15 cellular contexts compared by ENCODE assay signal in the genomic region with DNA sequence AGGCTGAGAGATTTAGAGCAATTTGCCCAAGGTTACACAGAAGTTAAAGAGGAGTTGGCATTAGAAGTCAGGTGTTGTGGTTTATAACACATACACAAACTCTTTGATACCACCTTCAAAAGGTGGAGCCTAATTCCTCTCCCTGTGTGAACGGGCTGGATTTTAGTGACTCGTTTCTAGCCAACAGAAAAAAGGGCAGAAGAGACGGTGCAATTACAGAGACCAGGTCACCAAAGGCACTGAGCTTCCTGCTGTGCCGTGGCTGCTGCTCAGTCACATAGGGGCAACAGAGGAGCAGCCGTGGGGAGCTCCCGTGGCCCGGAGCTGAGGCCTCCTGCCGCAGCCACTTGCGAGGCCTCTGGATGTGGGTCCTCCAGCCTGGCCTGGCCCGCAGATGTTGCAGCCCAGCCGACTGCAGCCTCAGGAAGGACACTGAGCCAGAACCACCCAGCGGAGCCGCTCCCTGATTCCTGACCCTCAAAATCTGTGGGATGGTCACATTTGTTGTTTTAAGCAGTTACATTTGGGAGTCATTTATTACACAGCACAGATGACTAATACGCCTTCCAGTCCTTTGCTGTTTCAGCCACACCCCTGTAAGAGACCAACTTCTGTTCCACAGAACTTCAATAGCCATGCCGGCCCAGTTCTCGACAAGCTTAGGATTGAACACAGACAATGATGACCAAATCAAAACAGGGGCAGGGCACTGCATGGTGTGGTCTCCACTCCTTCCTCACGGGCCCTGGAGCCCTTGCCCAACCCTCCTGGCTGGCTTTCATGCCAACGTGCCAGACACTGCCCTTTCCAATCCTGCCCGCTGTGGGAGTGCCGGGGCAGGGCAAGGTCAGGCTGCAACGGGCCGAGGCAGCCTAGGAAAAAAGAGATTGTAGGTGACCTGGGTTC. TPM values are rescaled to one million over a fixed set of nuclear protein-coding genes. Genes with fewer than 3 reads are reported as not detected.
DNase-seq lines count a peak whose midpoint lies in the region; ATAC-seq, FAIRE-seq and TF ChIP-seq lines count a peak whose summit lies in the region.
"Had no signal": no experiment of that assay in that cellular context is flagged by ENCODE, and none has a peak within 500 bp of the region (broad histone marks: within the 10 kb centered on the region; RNA-seq: fewer than 3 reads in every experiment).

No MANE protein-coding gene starts in this region.

- 33 to 65% (median 44%) methylated on average over 22 of the region's 22 CpGs for WGBS in small intestine, 3 donors

- H3K27ac ChIP-seq in Panc1 (ENCODE audit: low read length) (no peak overlapping the region), foreskin keratinocyte (no peak overlapping the region), small intestine (ENCODE audit: low read depth in 1 of 2, low read length in 1 of 2) (peak overlapping the region; percentile 77 to 78)
- H3K27ac ChIP-seq: 22Rv1, testis had no signal

- in situ Hi-C loops in Panc1 (cut with HindIII; ENCODE audit: low pct_unique_long_range_greater_than_20kb, low sequenced_read_pairs): no loop called here
- in situ Hi-C loops in G401 (cut with HindIII; ENCODE audit: low sequenced_read_pairs): no loop called here

- H3K9me3 ChIP-seq in Panc1 (ENCODE audit: control insufficient read depth, insufficient read depth, low read depth, low read length) (no peaks in the 10 kb centered on the region), small intestine (ENCODE audit: control insufficient read depth, low read depth) (no peaks in the 10 kb centered on the region)
- H3K9me3 ChIP-seq: SK-N-SH, testis had no signal

- TF ChIP-seq CTCF in Panc1 (IDR thresholded peaks at IDR 0.05) (no peak), foreskin keratinocyte (conservative IDR thresholded peaks at IDR 0.05) (no peak), GM10266 (IDR thresholded peaks at IDR 0.05; ENCODE audit: control insufficient read depth, insufficient read depth, low read depth, missing control alignments) (no peak)

- intact Hi-C loops in activated CD4-positive, alpha-beta T cell treated with anti-CD3 and anti-CD28 coated beads for 36 hours (cut with DNase I, micrococcal nuclease): loop anchor here in 1 of 2 experiments (5.0 kb wide), 1 partner anchor 280 kb away; no protein-coding TSS in a partner anchor
- intact Hi-C loops in Panc1 (cut with micrococcal nuclease; ENCODE audit: unreplicated experiment): no loop called here

- no peak for DNase-seq in activated CD4-positive, alpha-beta T cell treated with anti-CD3 and anti-CD28 coated beads for 36 hours
- DNase-seq in activated CD4-positive, alpha-beta T cell treated with anti-CD3 and anti-CD28 coated beads for 1 hour: no peak
- DNase-seq in Panc1 (ENCODE audit: low read depth, low spot score) (no peak), foreskin keratinocyte (peak in 1 of 2 donors; percentile 52), small intestine (peak; percentile 93), GM10266 (ENCODE audit: extremely low spot score) (no peak), G401 (ENCODE audit: low spot score) (no peak), NCI-H2107 treated with DMSO at 0.1 percent for 48 hours (lab: John Stamatoyannopoulos, UW; ENCODE audit: unreplicated experiment) (no peak)
- DNase-seq: activated CD4-positive, alpha-beta T cell treated with anti-CD3 and anti-CD28 coated beads for 48 hours; activated gamma-delta T cell treated with Interleukin-2 at 50 U/mL for 16 hours; NCI-H748 treated with DMSO at 0.1 percent for 48 hours; SK-N-SH; testis had no signal

- H3K27me3 ChIP-seq in Panc1 (ENCODE audit: control insufficient read depth, insufficient read depth, low read length): no peaks in the 10 kb centered on the region
- H3K27me3 ChIP-seq in foreskin keratinocyte: peaks cover 19% of the 10 kb centered on the region
- H3K27me3 ChIP-seq in small intestine (ENCODE audit: control insufficient read depth in 2 of 2, insufficient read depth in 2 of 2, low read length in 2 of 2): no peaks in the 10 kb centered on the region
- H3K27me3 ChIP-seq: testis had no signal

- FAIRE-seq in small intestine (lab: Jason Lieb, UNC): no peak

- no peak overlapping the region for H3K4me3 ChIP-seq in Panc1 (ENCODE audit: low read depth in 2 of 2, low read length in 2 of 2)
- no peak overlapping the region for H3K4me3 ChIP-seq in small intestine (ENCODE audit: low read depth in 1 of 2, low read length in 2 of 2)
- H3K4me3 ChIP-seq: testis had no signal

- POLR2A ChIA-PET in activated CD4-positive, alpha-beta T cell treated with anti-CD3 and anti-CD28 coated beads for 36 hours (lab: Charles Lee): no interaction called here
- POLR2A ChIA-PET in Panc1 (lab: Charles Lee): interaction anchor here (0.5 kb wide), 1 partner anchor 18 kb away, joined by 3 read pairs; no protein-coding TSS in a partner anchor

- H3K27ac Mint-ChIP-seq in activated CD4-positive, alpha-beta T cell treated with anti-CD3 and anti-CD28 coated beads for 36 hours: peak overlapping the region; percentile 29

- H3K36me3 ChIP-seq in Panc1 (ENCODE audit: control insufficient read depth, insufficient read depth, low read length) (no peaks in the 10 kb centered on the region), small intestine (ENCODE audit: control insufficient read depth in 2 of 2, insufficient read depth in 2 of 2, low read length in 2 of 2) (no peaks in the 10 kb centered on the region)

- CTCF ChIA-PET in activated CD4-positive, alpha-beta T cell treated with anti-CD3 and anti-CD28 coated beads for 36 hours (lab: Charles Lee): interaction anchor here (0.9 to 1.6 kb wide), 5 partner anchors 11 to 41 kb away, joined by 3 to 6 read pairs (median 3); a partner anchor contains a TSS
- CTCF ChIA-PET in Panc1 (lab: Charles Lee): no interaction called here

- BruUV-seq in Panc1 (replicated peaks; lab: Mats Ljungman, UMichigan): no TSS peak

- H3K27me3 Mint-ChIP-seq in activated CD4-positive, alpha-beta T cell treated with anti-CD3 and anti-CD28 coated beads for 36 hours: no peaks in the 10 kb centered on the region

- H3K4me1 ChIP-seq in Panc1 (ENCODE audit: control insufficient read depth, insufficient read depth, low read length) (no peaks in the 10 kb centered on the region; the same call in 1 of the 2 replicates), foreskin keratinocyte (no peaks in the 10 kb centered on the region), small intestine (ENCODE audit: control insufficient read depth in 2 of 2, insufficient read depth in 1 of 2, low read depth in 1 of 2, low read length in 1 of 2) (peaks cover 4 to 12% of the 10 kb centered on the region in 2 donors)
- H3K4me1 ChIP-seq: testis had no signal

- H3K4me1 Mint-ChIP-seq in activated CD4-positive, alpha-beta T cell treated with anti-CD3 and anti-CD28 coated beads for 36 hours: peaks cover 70% of the 10 kb centered on the region

- H3K9me3 Mint-ChIP-seq in activated CD4-positive, alpha-beta T cell treated with anti-CD3 and anti-CD28 coated beads for 36 hours (ENCODE audit: low read depth): no peaks in the 10 kb centered on the region

- ATAC-seq in activated CD4-positive, alpha-beta T cell treated with anti-CD3 and anti-CD28 coated beads for 36 hours: peak; percentile 38
- ATAC-seq in Panc1: peak; percentile 63
- ATAC-seq in foreskin keratinocyte: peak; percentile 77

- H3K36me3 Mint-ChIP-seq in activated CD4-positive, alpha-beta T cell treated with anti-CD3 and anti-CD28 coated beads for 36 hours (ENCODE audit: low read depth): no peaks in the 10 kb centered on the region

- no peak overlapping the region for H3K4me3 Mint-ChIP-seq in activated CD4-positive, alpha-beta T cell treated with anti-CD3 and anti-CD28 coated beads for 36 hours

RNA-seq across cellular contexts. Expression of a gene that starts 17.1 kb away (rescaled TPM):
- under 1 TPM; 0.78 to 0.81 TPM for total RNA-seq in activated CD4-positive, alpha-beta T cell treated with anti-CD3 and anti-CD28 coated beads for 36 hours
- total RNA-seq in Panc1 (2021; ENCODE audit: unreplicated experiment): not detected
- polyA plus RNA-seq in Panc1 (2012; ENCODE audit: insufficient read length): not detected
- total RNA-seq in foreskin keratinocyte: 0.03 TPM in 1 of 2 replicates, not detected in the other
- polyA plus RNA-seq in foreskin keratinocyte: 0.02 TPM in 1 of 2 replicates, not detected in the other
- under 1 TPM in 1 of 3 donors, not detected in 2; 0.09 TPM for polyA plus RNA-seq in small intestine
- not detected in 2 replicates for total RNA-seq in G401 (2014; rRNA removed; shearing (Covaris generic))
- total RNA-seq: lung microvascular endothelial cell had no signal
- polyA plus RNA-seq: SK-N-SH had no signal

Comparison
In these comparisons a context has a peak if more than half of its experiments do, and no peak if none do; other contexts are left out.
1. H3K27ac ChIP-seq: peak in small intestine (2 of 2); none in Panc1 (single experiment) and foreskin keratinocyte (single experiment).
2. Peak in every context shown above with its lines, with median percentiles within 50 percentile points of each other: ATAC-seq.